Comparison of ENCODE assay signal across 10 cellular contexts in genomic region chr5:139140631-139141071, GRCh38. TPM values are rescaled to one million over a fixed set of nuclear protein-coding genes. Genes with fewer than 3 reads are reported as not detected.
DNase-seq lines count a peak whose midpoint lies in the region; ATAC-seq and TF ChIP-seq lines count a peak whose summit lies in the region.
"Had no signal": no experiment of that assay in that cellular context is flagged by ENCODE, and none has a peak within 500 bp of the region (broad histone marks: within the 10 kb centered on the region; RNA-seq: fewer than 3 reads in every experiment).

No MANE protein-coding gene starts in this region.

- ATAC-seq in HG03175 (IDR thresholded peaks at IDR 0.05; ENCODE audit: unreplicated experiment) = no peak

- no peaks in the 10 kb centered on the region for H3K36me3 ChIP-seq in SK-N-SH (replicated peaks in 1 of 2; ENCODE audit: control insufficient read depth in 1 of 2, insufficient read depth in 2 of 2, low read length in 1 of 2)
- no peaks in the 10 kb centered on the region for H3K36me3 ChIP-seq in sigmoid colon
- H3K36me3 ChIP-seq: HAP-1 had no signal

- no peak for TF ChIP-seq POLR2A in sigmoid colon (IDR thresholded peaks at IDR 0.05)

- 95% methylated on average over 6 of the region's 6 CpGs for WGBS in SK-N-SH (ENCODE audit: low lambda C conversion rate)
- 63 to 87% methylated on average over 6 of the region's 6 CpGs for WGBS in sigmoid colon, 2 donors

- no peak overlapping the region for H3K4me2 ChIP-seq in SK-N-SH

- H3K4me1 Mint-ChIP-seq in activated T-helper 2 cell treated with anti-CD3 and anti-CD28 coated beads, Interferon-gamma antibody, Interleukin-2, Interleukin-4, amounts not matched to agents 10 μg/mL and 5 μg/mL and 100 μg/mL, durations not matched to agents 14 hours and 24 hours and 36 hours (ENCODE audit: low read depth) = peaks cover 20% of the 10 kb centered on the region

- no peak for TF ChIP-seq RAD21 in SK-N-SH (IDR thresholded peaks at IDR 0.05; ENCODE audit: low read length)

- no peaks in the 10 kb centered on the region for H3K27me3 Mint-ChIP-seq in activated T-helper 2 cell treated with anti-CD3 and anti-CD28 coated beads, Interferon-gamma antibody, Interleukin-2, Interleukin-4, amounts not matched to agents 10 μg/mL and 5 μg/mL and 100 μg/mL, durations not matched to agents 14 hours and 24 hours and 36 hours (ENCODE audit: low read depth)

- H3K9me2 ChIP-seq in SK-N-SH = no peaks in the 10 kb centered on the region

- peaks cover 7 to 14% of the 10 kb centered on the region in 2 experiments; a peak in 2 of 4 replicates for H3K4me1 ChIP-seq in SK-N-SH (ENCODE audit: control insufficient read depth in 1 of 2, insufficient read depth in 2 of 2, low read depth in 1 of 2, low read length in 1 of 2)
- H3K4me1 ChIP-seq in sigmoid colon = peaks cover 0 to 54% (median 52%) of the 10 kb centered on the region in 4 donors

- H3K27ac ChIP-seq in SK-N-SH (ENCODE audit: low read depth in 2 of 2, low read length in 1 of 2) (no peak overlapping the region), sigmoid colon (peak overlapping the region; percentile 76 to 85 (median 80))

- H3K27ac Mint-ChIP-seq in activated T-helper 2 cell treated with anti-CD3 and anti-CD28 coated beads, Interferon-gamma antibody, Interleukin-2, Interleukin-4, amounts not matched to agents 10 μg/mL and 5 μg/mL and 100 μg/mL, durations not matched to agents 14 hours and 24 hours and 36 hours = no peak overlapping the region

- no peak overlapping the region for H2AFZ ChIP-seq in SK-N-SH (ENCODE audit: low read depth)

- peaks cover 5% of the 10 kb centered on the region for H3K36me3 Mint-ChIP-seq in activated T-helper 2 cell treated with anti-CD3 and anti-CD28 coated beads, Interferon-gamma antibody, Interleukin-2, Interleukin-4, amounts not matched to agents 10 μg/mL and 5 μg/mL and 100 μg/mL, durations not matched to agents 14 hours and 24 hours and 36 hours (ENCODE audit: low read depth)

- no peak overlapping the region for H3K4me3 Mint-ChIP-seq in activated T-helper 2 cell treated with anti-CD3 and anti-CD28 coated beads, Interferon-gamma antibody, Interleukin-2, Interleukin-4, amounts not matched to agents 10 μg/mL and 5 μg/mL and 100 μg/mL, durations not matched to agents 14 hours and 24 hours and 36 hours (ENCODE audit: low read depth)

- H3K27me3 ChIP-seq in SK-N-SH (ENCODE audit: insufficient read depth) (no peaks in the 10 kb centered on the region), sigmoid colon (no peaks in the 10 kb centered on the region)

- TF ChIP-seq EP300 in SK-N-SH (IDR thresholded peaks at IDR 0.05; ENCODE audit: borderline replicate concordance in 1 of 2, low read depth in 1 of 2, low read length in 1 of 2) (no peak), sigmoid colon (IDR thresholded peaks at IDR 0.05) (no peak)

- H3F3A ChIP-seq in SK-N-SH (replicated peaks; ENCODE audit: insufficient read depth) = peaks cover 11% of the 10 kb centered on the region

- POLR2A ChIA-PET in SK-N-SH (lab: Yijun Ruan, JAX) = no interaction called here

- TF ChIP-seq CTCF in SK-N-SH (IDR thresholded peaks at IDR 0.05) = no peak
- no peak for TF ChIP-seq CTCF in sigmoid colon (IDR thresholded peaks at IDR 0.05)

- intact Hi-C loops in sigmoid colon (cut with DNase I) = no loop called here
- intact Hi-C loops in activated T-helper 2 cell treated with anti-CD3 and anti-CD28 coated beads, Interferon-gamma antibody, Interleukin-2, Interleukin-4, amounts not matched to agents 10 μg/mL and 5 μg/mL and 100 μg/mL, durations not matched to agents 14 hours and 24 hours and 36 hours (cut with micrococcal nuclease) = no loop called here

- DNase-seq in GDM1 (lab: John Stamatoyannopoulos, UW) (peak; percentile 45), SK-N-SH (no peak), globus pallidus (ENCODE audit: low spot score) (peak; percentile 49), sigmoid colon (peak; percentile 78), inferior parietal cortex (ENCODE audit: extremely low spot score) (no peak), putamen (ENCODE audit: low spot score) (no peak)
- DNase-seq in activated T-helper 2 cell treated with anti-CD3 and anti-CD28 coated beads, Interferon-gamma antibody, Interleukin-2, Interleukin-4, amounts not matched to agents 10 μg/mL and 5 μg/mL and 100 μg/mL, durations not matched to agents 14 hours and 24 hours and 36 hours (ENCODE audit: low spot score) = no peak
- DNase-seq: NCI-H510A treated with DMSO at 0.1 percent for 48 hours had no signal

- H3K9me3 ChIP-seq in SK-N-SH (no peaks in the 10 kb centered on the region), sigmoid colon (no peaks in the 10 kb centered on the region)
- H3K9me3 ChIP-seq: HAP-1 had no signal

- peaks cover 3% of the 10 kb centered on the region; the same call in 1 of the 2 replicates for H3K79me2 ChIP-seq in SK-N-SH (ENCODE audit: insufficient read depth)

- no peak overlapping the region for H3K9ac ChIP-seq in SK-N-SH

- CTCF ChIA-PET in SK-N-SH (lab: Yijun Ruan, JAX) = interaction anchor here (0.8 to 1.2 kb wide), 2 partner anchors 13 to 122 kb away, joined by 3 read pairs; no protein-coding TSS in a partner anchor

- H4K20me1 ChIP-seq in SK-N-SH (ENCODE audit: insufficient read depth) = no peaks in the 10 kb centered on the region

- H3K9me3 Mint-ChIP-seq in activated T-helper 2 cell treated with anti-CD3 and anti-CD28 coated beads, Interferon-gamma antibody, Interleukin-2, Interleukin-4, amounts not matched to agents 10 μg/mL and 5 μg/mL and 100 μg/mL, durations not matched to agents 14 hours and 24 hours and 36 hours = no peaks in the 10 kb centered on the region

- H3K4me3 ChIP-seq in SK-N-SH (ENCODE audit: low read depth in 2 of 2, low read length in 1 of 2) (no peak overlapping the region), sigmoid colon (no peak overlapping the region)
- H3K4me3 ChIP-seq: HAP-1 had no signal

TF ChIP-seq in SK-N-SH, 30 proteins besides CTCF, POLR2A, EP300 and RAD21:
- TF ChIP-seq PBX3 (IDR thresholded peaks at IDR 0.05) (no peak), MEF2A (IDR thresholded peaks at IDR 0.05; ENCODE audit: borderline replicate concordance, low read depth) (peak; percentile 34; the same call in 1 of the 2 replicates)

RNA-seq across cellular contexts. Expression of gene SIL1, which starts 57.5 kb away (rescaled TPM):
- polyA plus RNA-seq in SK-N-SH (2012; rRNA removed) = 25.9 and 26.2 TPM in 2 replicates
- 20.9 and 22.4 TPM in 2 replicates for polyA plus RNA-seq in SK-N-SH (2012; cell fraction: cytosol; rRNA removed)
- polyA plus RNA-seq in SK-N-SH (2012; cell fraction: nucleus; rRNA removed) = 19.4 and 33.3 TPM in 2 replicates
- 10 to 100 TPM; 23.2 to 39.2 (median 34.9) TPM for total RNA-seq in sigmoid colon
- 10 to 100 TPM in 2 of 3 donors, 1 to 10 TPM in 1; 7.8 to 60.8 (median 17.3) TPM for polyA plus RNA-seq in sigmoid colon
- total RNA-seq in activated T-helper 2 cell treated with anti-CD3 and anti-CD28 coated beads, Interferon-gamma antibody, Interleukin-2, Interleukin-4, amounts not matched to agents 10 μg/mL and 5 μg/mL and 100 μg/mL, durations not matched to agents 14 hours and 24 hours and 36 hours = 31.1 and 37.8 TPM in 2 replicates

Comparison
In these comparisons a context has a peak if more than half of its experiments do, and no peak if none do; other contexts are left out.
1. DNase-seq: peak in GDM1 (single experiment), globus pallidus (single experiment) and sigmoid colon (single experiment); none in SK-N-SH (single experiment), activated T-helper 2 cell treated with anti-CD3 and anti-CD28 coated beads, Interferon-gamma antibody, Interleukin-2, Interleukin-4, amounts not matched to agents 10 μg/mL and 5 μg/mL and 100 μg/mL, durations not matched to agents 14 hours and 24 hours and 36 hours (single experiment), inferior parietal cortex (single experiment) and putamen (single experiment).
2. H3K27ac ChIP-seq: peak in sigmoid colon (4 of 4); none in SK-N-SH (0 of 2).